ENCODE assay signal across 12 cellular contexts in the genomic region with DNA sequence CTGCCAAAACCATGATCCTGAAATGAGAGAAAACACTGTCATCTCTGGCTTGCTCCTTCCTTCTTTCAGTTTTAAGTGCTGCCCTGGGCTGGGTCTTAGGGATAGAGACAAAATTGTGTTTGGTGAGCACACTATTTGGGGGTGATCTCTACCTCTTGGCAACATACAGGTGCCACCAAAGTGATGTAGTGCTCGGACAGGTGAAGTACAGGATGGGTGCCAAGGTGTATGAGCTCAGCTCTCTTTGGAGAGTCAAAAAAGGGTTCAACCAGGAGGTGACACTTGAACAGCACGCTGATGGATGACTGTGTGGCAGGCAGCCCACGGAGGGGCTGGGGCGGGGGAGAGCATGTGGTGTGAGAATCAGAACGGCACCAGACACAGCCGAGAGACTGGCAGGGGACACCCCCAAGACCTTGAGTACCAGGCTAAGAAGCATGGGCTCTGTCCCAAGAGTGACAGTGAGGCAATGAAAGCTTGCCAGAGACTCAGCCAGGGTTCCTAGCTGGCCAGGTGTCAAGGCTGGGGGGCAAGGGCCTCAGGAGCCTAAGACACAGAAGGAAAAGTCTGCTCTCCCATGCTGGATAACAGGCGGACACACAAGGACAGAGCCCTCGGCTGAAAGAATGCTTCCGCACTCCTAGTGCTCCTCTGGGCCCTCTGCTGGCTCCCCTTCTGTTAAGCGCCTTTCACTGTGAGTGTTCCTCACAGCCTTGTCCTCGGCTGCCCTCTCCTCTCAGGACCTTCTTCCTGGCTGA. TPM values are rescaled to one million over a fixed set of nuclear protein-coding genes. Genes with fewer than 3 reads are reported as not detected.
DNase-seq lines count a peak whose midpoint lies in the region; ATAC-seq and TF ChIP-seq lines count a peak whose summit lies in the region.
"Had no signal": no experiment of that assay in that cellular context is flagged by ENCODE, and none has a peak within 500 bp of the region (broad histone marks: within the 10 kb centered on the region; RNA-seq: fewer than 3 reads in every experiment).

No MANE protein-coding gene starts in this region.

- H3K27me3 Mint-ChIP-seq in activated T-cell treated with anti-CD3 and anti-CD28 coated beads, Interleukin-2, amount 50 U/mL, for 72 hours (ENCODE audit: low read depth): no peaks in the 10 kb centered on the region
- H3K27me3 Mint-ChIP-seq in T-cell: no peaks in the 10 kb centered on the region

- ATAC-seq in activated T-cell treated with anti-CD3 and anti-CD28 coated beads, Interleukin-2, amount 50 U/mL, for 72 hours (replicated peaks in 1 of 2): no peak
- ATAC-seq in T-cell (replicated peaks in 1 of 4) (no peak), heart left ventricle (no peak), GM19395 (IDR thresholded peaks at IDR 0.05; ENCODE audit: unreplicated experiment) (no peak)
- ATAC-seq in stimulated activated effector memory CD8-positive, alpha-beta T cell treated with anti-CD3 and anti-CD28 coated beads, Interleukin-12 subunit alpha, Interleukin-12 subunit beta, amount 100 ng/mL, for 72 hours: no peak

- POLR2A ChIA-PET in T-cell (lab: Charles Lee): no interaction called here

- intact Hi-C loops in esophagus squamous epithelium (cut with DNase I): no loop called here
- intact Hi-C loops in heart left ventricle (cut with DNase I): no loop called here

- H3K4me3 Mint-ChIP-seq in activated T-cell treated with anti-CD3 and anti-CD28 coated beads, Interleukin-2, amount 50 U/mL, for 72 hours: peak overlapping the region; percentile 16 to 98
- H3K4me3 Mint-ChIP-seq in T-cell: peak overlapping the region in 2 of 3 donors; percentile 29 to 99
- H3K4me3 Mint-ChIP-seq in stimulated activated effector memory CD8-positive, alpha-beta T cell treated with anti-CD3 and anti-CD28 coated beads, Interleukin-12 subunit alpha, Interleukin-12 subunit beta, amount 100 ng/mL, for 72 hours: peak overlapping the region; percentile 95

- WGBS in esophagus squamous epithelium, 2 donors: 54 to 75% methylated on average over 9 of the region's 11 CpGs
- 67 to 75% (median 72%) methylated on average over 11 of the region's 11 CpGs for WGBS in heart left ventricle, 4 donors

- H3K4me1 ChIP-seq in esophagus squamous epithelium (peaks cover 13 to 74% (median 18%) of the 10 kb centered on the region in 3 donors), heart left ventricle (peaks cover 6 to 28% (median 17%) of the 10 kb centered on the region in 12 donors)

- DNase-seq in activated T-cell treated with anti-CD3 and anti-CD28 coated beads, Interleukin-2, amount 50 U/mL, for 72 hours: no peak
- no peak for DNase-seq in activated T-cell treated with anti-CD3 and anti-CD28 coated beads, Interleukin-2, amount 50 U/mL, for 1 hour
- DNase-seq in T-cell (no peak), esophagus squamous epithelium (lab: John Stamatoyannopoulos, UW) (no peak), G401 (ENCODE audit: low spot score) (no peak), heart left ventricle (no peak)
- DNase-seq in stimulated activated effector memory CD8-positive, alpha-beta T cell treated with anti-CD3 and anti-CD28 coated beads, Interleukin-12 subunit alpha, Interleukin-12 subunit beta, amount 100 ng/mL, for 72 hours (ENCODE audit: low spot score in 2 of 2): no peak
- DNase-seq: kidney glomerular epithelial cell, NCI-H69 had no signal

- peak overlapping the region; percentile 77 for H3K27ac Mint-ChIP-seq in activated T-cell treated with anti-CD3 and anti-CD28 coated beads, Interleukin-2, amount 50 U/mL, for 72 hours
- H3K27ac Mint-ChIP-seq in T-cell: peak overlapping the region; percentile 52 to 53
- peak overlapping the region; percentile 78 for H3K27ac Mint-ChIP-seq in stimulated activated effector memory CD8-positive, alpha-beta T cell treated with anti-CD3 and anti-CD28 coated beads, Interleukin-12 subunit alpha, Interleukin-12 subunit beta, amount 100 ng/mL, for 72 hours

- TF ChIP-seq POLR2A in esophagus squamous epithelium (IDR thresholded peaks at IDR 0.05) (no peak), heart left ventricle (IDR thresholded peaks at IDR 0.05) (no peak)

- in situ Hi-C loops in G401 (cut with HindIII; ENCODE audit: low sequenced_read_pairs): no loop called here

- H3K9me3 ChIP-seq in esophagus squamous epithelium (no peaks in the 10 kb centered on the region), heart left ventricle (no peaks in the 10 kb centered on the region)

- H3K4me1 Mint-ChIP-seq in activated T-cell treated with anti-CD3 and anti-CD28 coated beads, Interleukin-2, amount 50 U/mL, for 72 hours (ENCODE audit: low read depth): peaks cover 83% of the 10 kb centered on the region
- H3K4me1 Mint-ChIP-seq in T-cell: peaks cover 38 to 47% (median 42%) of the 10 kb centered on the region in 3 donors
- H3K4me1 Mint-ChIP-seq in stimulated activated effector memory CD8-positive, alpha-beta T cell treated with anti-CD3 and anti-CD28 coated beads, Interleukin-12 subunit alpha, Interleukin-12 subunit beta, amount 100 ng/mL, for 72 hours: peaks cover 64% of the 10 kb centered on the region

- peaks cover 5 to 22% of the 10 kb centered on the region in 2 donors for H3K36me3 Mint-ChIP-seq in activated T-cell treated with anti-CD3 and anti-CD28 coated beads, Interleukin-2, amount 50 U/mL, for 72 hours (ENCODE audit: insufficient read depth in 2 of 2)
- peaks cover 29% of the 10 kb centered on the region for H3K36me3 Mint-ChIP-seq in T-cell
- H3K36me3 Mint-ChIP-seq in stimulated activated effector memory CD8-positive, alpha-beta T cell treated with anti-CD3 and anti-CD28 coated beads, Interleukin-12 subunit alpha, Interleukin-12 subunit beta, amount 100 ng/mL, for 72 hours: peaks cover 77% of the 10 kb centered on the region

- CTCF ChIA-PET in T-cell (lab: Charles Lee): interaction anchor here in 1 of 2 donors (0.5 kb wide), 1 partner anchor 1137 kb away, joined by 3 read pairs; no protein-coding TSS in a partner anchor

- H3K36me3 ChIP-seq in esophagus squamous epithelium (peaks cover 33 to 62% (median 50%) of the 10 kb centered on the region in 3 donors), heart left ventricle (peaks cover 0 to 56% (median 52%) of the 10 kb centered on the region in 9 donors)

- no peaks in the 10 kb centered on the region for H3K27me3 ChIP-seq in esophagus squamous epithelium
- no peaks in the 10 kb centered on the region for H3K27me3 ChIP-seq in heart left ventricle

- H3K27ac ChIP-seq in esophagus squamous epithelium: peak overlapping the region in 3 of 4 donors; percentile 4 to 90 (median 88)
- H3K27ac ChIP-seq in heart left ventricle: peak overlapping the region in 1 of 12 donors; percentile 17

- no peaks in the 10 kb centered on the region for H3K9me3 Mint-ChIP-seq in activated T-cell treated with anti-CD3 and anti-CD28 coated beads, Interleukin-2, amount 50 U/mL, for 72 hours
- H3K9me3 Mint-ChIP-seq in T-cell: no peaks in the 10 kb centered on the region
- H3K9me3 Mint-ChIP-seq in stimulated activated effector memory CD8-positive, alpha-beta T cell treated with anti-CD3 and anti-CD28 coated beads, Interleukin-12 subunit alpha, Interleukin-12 subunit beta, amount 100 ng/mL, for 72 hours: no peaks in the 10 kb centered on the region

- H3K4me3 ChIP-seq in esophagus squamous epithelium (no peak overlapping the region), heart left ventricle (no peak overlapping the region)

- TF ChIP-seq CTCF in esophagus squamous epithelium (IDR thresholded peaks at IDR 0.05) (peak in 1 of 6 experiments; percentile 30), heart left ventricle (IDR thresholded peaks at IDR 0.05) (no peak)

RNA-seq across cellular contexts. Expression of a gene that starts 2.5 kb away (rescaled TPM):
- 100 to 1,000 TPM; 112 to 122 TPM for total RNA-seq in activated T-cell treated with anti-CD3 and anti-CD28 coated beads, Interleukin-2, amount 50 U/mL, for 72 hours
- total RNA-seq in T-cell (10 to 100 TPM; 61.2 to 95.6 (median 91.2) TPM), esophagus squamous epithelium (100 to 1,000 TPM; 288 to 408 (median 358) TPM), heart left ventricle (100 to 1,000 TPM in 3 of 9 donors, 10 to 100 TPM in 6; 60.9 to 196 (median 75.2) TPM)
- total RNA-seq in G401 (2014; rRNA removed; shearing (Covaris generic)): 280 and 288 TPM in 2 replicates
- polyA plus RNA-seq in heart left ventricle: 100 to 1,000 TPM in 1 of 2 donors, 10 to 100 TPM in 1; 92.0 to 320 TPM

RNA-seq across cellular contexts. Expression of a gene that starts 20.3 kb away (rescaled TPM):
- total RNA-seq in activated T-cell treated with anti-CD3 and anti-CD28 coated beads, Interleukin-2, amount 50 U/mL, for 72 hours: 10 to 100 TPM; 21.5 to 24.5 TPM
- total RNA-seq in T-cell: 10 to 100 TPM; 22.4 to 40.9 (median 34.7) TPM
- total RNA-seq in esophagus squamous epithelium: 10 to 100 TPM; 43.9 to 88.1 (median 64.4) TPM
- total RNA-seq in G401 (2014; rRNA removed; shearing (Covaris generic)): 40.5 and 46.0 TPM in 2 replicates
- total RNA-seq in heart left ventricle: 10 to 100 TPM; 26.4 to 42.2 (median 32.7) TPM
- 10 to 100 TPM; 29.9 to 40.4 TPM for polyA plus RNA-seq in heart left ventricle

RNA-seq across cellular contexts. Expression of a gene that starts 36.0 kb away (rescaled TPM):
- not detected for total RNA-seq in activated T-cell treated with anti-CD3 and anti-CD28 coated beads, Interleukin-2, amount 50 U/mL, for 72 hours
- total RNA-seq in T-cell (not detected), esophagus squamous epithelium (not detected), heart left ventricle (not detected)
- 0.03 TPM in 1 of 2 replicates, not detected in the other for total RNA-seq in G401 (2014; rRNA removed; shearing (Covaris generic))
- not detected for polyA plus RNA-seq in heart left ventricle
- total RNA-seq: pulmonary artery endothelial cell; T-helper 2 cell treated with Interferon-gamma antibody and Interleukin-4, amounts not matched to agents 100 ng/mL and 5 ng/mL, for 36 hours had no signal

RNA-seq across cellular contexts. Expression of a gene that starts 37.8 kb away (rescaled TPM):
- 1 to 10 TPM; 5.6 to 6.0 TPM for total RNA-seq in activated T-cell treated with anti-CD3 and anti-CD28 coated beads, Interleukin-2, amount 50 U/mL, for 72 hours
- 1 to 10 TPM; 4.0 to 8.1 (median 6.9) TPM for total RNA-seq in T-cell
- 10 to 100 TPM; 14.0 to 32.6 (median 16.1) TPM for total RNA-seq in esophagus squamous epithelium
- total RNA-seq in G401 (2014; rRNA removed; shearing (Covaris generic)): 9.3 and 10.4 TPM in 2 replicates
- total RNA-seq in heart left ventricle: 1 to 10 TPM; 1.9 to 6.6 (median 2.1) TPM
- polyA plus RNA-seq in heart left ventricle: 1 to 10 TPM; 2.9 to 4.6 TPM

RNA-seq across cellular contexts. Expression of a gene that starts 53.2 kb away (rescaled TPM):
- total RNA-seq in activated T-cell treated with anti-CD3 and anti-CD28 coated beads, Interleukin-2, amount 50 U/mL, for 72 hours: 100 to 1,000 TPM; 196 to 232 TPM
- total RNA-seq in T-cell: 10 to 100 TPM; 78.8 to 89.2 (median 85.1) TPM
- total RNA-seq in esophagus squamous epithelium: 100 to 1,000 TPM; 123 to 150 (median 135) TPM
- 160 and 197 TPM in 2 replicates for total RNA-seq in G401 (2014; rRNA removed; shearing (Covaris generic))
- 100 to 1,000 TPM in 3 of 9 donors, 10 to 100 TPM in 6; 64.2 to 139 (median 85.7) TPM for total RNA-seq in heart left ventricle
- 100 to 1,000 TPM; 109 to 150 TPM for polyA plus RNA-seq in heart left ventricle
